ENCODE assay signal across 8 cellular contexts in genomic region chr19:53103903-53104203, GRCh38. TPM values are rescaled to one million over a fixed set of nuclear protein-coding genes. Genes with fewer than 3 reads are reported as not detected.
DNase-seq lines count a peak whose midpoint lies in the region; ATAC-seq, FAIRE-seq and TF ChIP-seq lines count a peak whose summit lies in the region.

No MANE protein-coding gene starts in this region.

- H3K27ac Mint-ChIP-seq in HFFc6: peak overlapping the region; percentile 82
- peak overlapping the region; percentile 95 for H3K27ac Mint-ChIP-seq in activated T-helper 1 cell treated with anti-CD3 and anti-CD28 coated beads, Interleukin-12 subunit alpha, Interleukin-12 subunit beta, Interleukin-2, Interleukin-4 antibody, amounts not matched to agents 30 ng/mL and 10 ng/mL and 1 ng/mL, durations not matched to agents 14 hours and 24 hours and 36 hours
- H3K27ac Mint-ChIP-seq in stimulated activated memory B cell treated with anti-CD40 and anti-IgM and Interleukin-4, amounts not matched to agents 10 μg/mL and 1 μg/mL and 100 μg/mL, for 72 hours: peak overlapping the region; percentile 82

- no peak for FAIRE-seq in D721Med (lab: Jason Lieb, UNC)

- H3K27me3 Mint-ChIP-seq in HFFc6 (ENCODE audit: insufficient read depth): peaks cover 4% of the 10 kb centered on the region; the same call in 1 of the 2 replicates
- no peaks in the 10 kb centered on the region for H3K27me3 Mint-ChIP-seq in activated T-helper 1 cell treated with anti-CD3 and anti-CD28 coated beads, Interleukin-12 subunit alpha, Interleukin-12 subunit beta, Interleukin-2, Interleukin-4 antibody, amounts not matched to agents 30 ng/mL and 10 ng/mL and 1 ng/mL, durations not matched to agents 14 hours and 24 hours and 36 hours (ENCODE audit: insufficient read depth)
- no peaks in the 10 kb centered on the region for H3K27me3 Mint-ChIP-seq in stimulated activated memory B cell treated with anti-CD40 and anti-IgM and Interleukin-4, amounts not matched to agents 10 μg/mL and 1 μg/mL and 100 μg/mL, for 72 hours

- H3K4me1 Mint-ChIP-seq in HFFc6 (ENCODE audit: low read depth): peaks cover 27% of the 10 kb centered on the region
- peaks cover 23% of the 10 kb centered on the region for H3K4me1 Mint-ChIP-seq in activated T-helper 1 cell treated with anti-CD3 and anti-CD28 coated beads, Interleukin-12 subunit alpha, Interleukin-12 subunit beta, Interleukin-2, Interleukin-4 antibody, amounts not matched to agents 30 ng/mL and 10 ng/mL and 1 ng/mL, durations not matched to agents 14 hours and 24 hours and 36 hours (ENCODE audit: low read depth)
- H3K4me1 Mint-ChIP-seq in stimulated activated memory B cell treated with anti-CD40 and anti-IgM and Interleukin-4, amounts not matched to agents 10 μg/mL and 1 μg/mL and 100 μg/mL, for 72 hours: peaks cover 14% of the 10 kb centered on the region

- intact Hi-C loops in activated T-helper 1 cell treated with anti-CD3 and anti-CD28 coated beads, Interleukin-12 subunit alpha, Interleukin-12 subunit beta, Interleukin-2, Interleukin-4 antibody, amounts not matched to agents 30 ng/mL and 10 ng/mL and 1 ng/mL, durations not matched to agents 14 hours and 24 hours and 36 hours (cut with micrococcal nuclease): loop anchor here (1.0 to 10.0 kb wide), 22 partner anchors 55 to 965 kb away; partner anchors contain the start of genes MYADM, ZNF28, ZNF320 and ZNF347

- DNase-seq in HFFc6 (peak; percentile 43), anterior cingulate cortex (lab: John Stamatoyannopoulos, UW) (no peak), D721Med (ENCODE audit: insufficient read length, low spot score) (no peak), HUDEP-2 (lab: John Stamatoyannopoulos, UW; ENCODE audit: unreplicated experiment in 76 of 76) (no peak)
- no peak for DNase-seq in activated T-helper 1 cell treated with anti-CD3 and anti-CD28 coated beads, Interleukin-12 subunit alpha, Interleukin-12 subunit beta, Interleukin-2, Interleukin-4 antibody, amounts not matched to agents 30 ng/mL and 10 ng/mL and 1 ng/mL, durations not matched to agents 14 hours and 24 hours and 36 hours (ENCODE audit: low spot score)

- H3K9me3 Mint-ChIP-seq in HFFc6: peaks cover 5% of the 10 kb centered on the region; the same call in 1 of the 2 replicates
- H3K9me3 Mint-ChIP-seq in activated T-helper 1 cell treated with anti-CD3 and anti-CD28 coated beads, Interleukin-12 subunit alpha, Interleukin-12 subunit beta, Interleukin-2, Interleukin-4 antibody, amounts not matched to agents 30 ng/mL and 10 ng/mL and 1 ng/mL, durations not matched to agents 14 hours and 24 hours and 36 hours: peaks cover 20% of the 10 kb centered on the region
- H3K9me3 Mint-ChIP-seq in stimulated activated memory B cell treated with anti-CD40 and anti-IgM and Interleukin-4, amounts not matched to agents 10 μg/mL and 1 μg/mL and 100 μg/mL, for 72 hours: peaks cover 4% of the 10 kb centered on the region

- peaks cover 23% of the 10 kb centered on the region for H3K36me3 Mint-ChIP-seq in HFFc6 (ENCODE audit: low read depth)
- H3K36me3 Mint-ChIP-seq in activated T-helper 1 cell treated with anti-CD3 and anti-CD28 coated beads, Interleukin-12 subunit alpha, Interleukin-12 subunit beta, Interleukin-2, Interleukin-4 antibody, amounts not matched to agents 30 ng/mL and 10 ng/mL and 1 ng/mL, durations not matched to agents 14 hours and 24 hours and 36 hours (ENCODE audit: low read depth): peaks cover 21% of the 10 kb centered on the region
- H3K36me3 Mint-ChIP-seq in stimulated activated memory B cell treated with anti-CD40 and anti-IgM and Interleukin-4, amounts not matched to agents 10 μg/mL and 1 μg/mL and 100 μg/mL, for 72 hours: peaks cover 28% of the 10 kb centered on the region

- TF ChIP-seq CTCF in HFFc6 (IDR thresholded peaks at IDR 0.05) (no peak), D721Med (IDR thresholded peaks at IDR 0.05; ENCODE audit: insufficient read depth, missing control alignments) (no peak)

- ATAC-seq in stimulated activated memory B cell treated with anti-CD40 and anti-IgM and Interleukin-4, amounts not matched to agents 10 μg/mL and 1 μg/mL and 100 μg/mL, for 72 hours: no peak
- ATAC-seq in HG03196 (IDR thresholded peaks at IDR 0.05; ENCODE audit: unreplicated experiment): no peak

- H3K4me3 Mint-ChIP-seq in HFFc6: peak overlapping the region; percentile 92
- H3K4me3 Mint-ChIP-seq in activated T-helper 1 cell treated with anti-CD3 and anti-CD28 coated beads, Interleukin-12 subunit alpha, Interleukin-12 subunit beta, Interleukin-2, Interleukin-4 antibody, amounts not matched to agents 30 ng/mL and 10 ng/mL and 1 ng/mL, durations not matched to agents 14 hours and 24 hours and 36 hours: peak overlapping the region; percentile 92
- H3K4me3 Mint-ChIP-seq in stimulated activated memory B cell treated with anti-CD40 and anti-IgM and Interleukin-4, amounts not matched to agents 10 μg/mL and 1 μg/mL and 100 μg/mL, for 72 hours: peak overlapping the region; percentile 83

- H3K4me3 ChIP-seq in iPS-18c (ENCODE audit: insufficient read depth, low read depth, low read length): peak overlapping the region; percentile 43

- H3K9me3 ChIP-seq in iPS-18c (ENCODE audit: control insufficient read depth, insufficient read depth, low read length): no peaks in the 10 kb centered on the region

RNA-seq across cellular contexts. Expression of gene ZNF160, which starts 0.6 kb away (rescaled TPM):
- total RNA-seq in HFFc6 (2021; fragmentation: NEBNext Ultra II Directional; extraction: Animal tissue kit (Norgen Biotek cat#: 25700)): 10 to 100 TPM; 13.5 to 17.3 (median 16.2) TPM
- 26.0 and 27.8 TPM in 2 replicates for total RNA-seq in activated T-helper 1 cell treated with anti-CD3 and anti-CD28 coated beads, Interleukin-12 subunit alpha, Interleukin-12 subunit beta, Interleukin-2, Interleukin-4 antibody, amounts not matched to agents 30 ng/mL and 10 ng/mL and 1 ng/mL, durations not matched to agents 14 hours and 24 hours and 36 hours

RNA-seq across cellular contexts. Expression of gene ZNF415, which starts 28.9 kb away (rescaled TPM):
- total RNA-seq in HFFc6 (2021; fragmentation: NEBNext Ultra II Directional; extraction: Animal tissue kit (Norgen Biotek cat#: 25700)): 1 to 10 TPM; 3.2 to 4.6 (median 4.0) TPM
- total RNA-seq in activated T-helper 1 cell treated with anti-CD3 and anti-CD28 coated beads, Interleukin-12 subunit alpha, Interleukin-12 subunit beta, Interleukin-2, Interleukin-4 antibody, amounts not matched to agents 30 ng/mL and 10 ng/mL and 1 ng/mL, durations not matched to agents 14 hours and 24 hours and 36 hours: 0.20 and 0.21 TPM in 2 replicates

RNA-seq across cellular contexts. Expression of gene ZNF347, which starts 55.0 kb away (rescaled TPM):
- total RNA-seq in HFFc6 (2021; fragmentation: NEBNext Ultra II Directional; extraction: Animal tissue kit (Norgen Biotek cat#: 25700)): 1 to 10 TPM; 3.5 to 5.4 (median 4.4) TPM
- total RNA-seq in activated T-helper 1 cell treated with anti-CD3 and anti-CD28 coated beads, Interleukin-12 subunit alpha, Interleukin-12 subunit beta, Interleukin-2, Interleukin-4 antibody, amounts not matched to agents 30 ng/mL and 10 ng/mL and 1 ng/mL, durations not matched to agents 14 hours and 24 hours and 36 hours: 6.5 and 7.3 TPM in 2 replicates

RNA-seq across cellular contexts. Expression of gene ERVV-2, which starts 59.3 kb away (rescaled TPM):
- not detected for total RNA-seq in HFFc6 (2021; fragmentation: NEBNext Ultra II Directional; extraction: Animal tissue kit (Norgen Biotek cat#: 25700))
- not detected in 2 replicates for total RNA-seq in activated T-helper 1 cell treated with anti-CD3 and anti-CD28 coated beads, Interleukin-12 subunit alpha, Interleukin-12 subunit beta, Interleukin-2, Interleukin-4 antibody, amounts not matched to agents 30 ng/mL and 10 ng/mL and 1 ng/mL, durations not matched to agents 14 hours and 24 hours and 36 hours
